In the genomic region with DNA sequence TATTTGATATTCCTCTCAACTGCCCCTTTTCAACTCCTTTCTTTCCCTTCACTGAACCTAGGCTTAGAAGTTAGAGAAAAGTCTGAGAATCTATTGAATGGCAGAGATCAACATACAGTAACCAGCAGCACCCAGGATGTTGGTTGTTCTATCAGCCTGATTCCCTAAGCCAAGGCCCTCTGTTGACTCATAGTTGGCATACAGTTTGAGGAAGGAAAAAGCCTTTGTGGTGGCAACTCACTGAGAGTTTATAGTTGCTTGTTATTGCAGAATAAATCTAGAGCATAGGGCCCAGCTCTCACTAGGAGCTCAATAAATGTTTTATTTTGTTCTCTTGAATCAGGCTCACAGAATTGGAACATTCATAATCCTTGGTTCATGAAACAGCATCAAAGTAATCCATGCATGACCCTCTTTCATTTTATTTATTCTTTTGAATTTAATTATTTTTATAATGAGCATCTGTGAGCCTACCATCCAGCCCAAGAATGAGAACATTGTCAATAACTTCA, we compare ENCODE assay signal across 11 cellular contexts.
DNase-seq lines count a peak whose midpoint lies in the region; ATAC-seq and TF ChIP-seq lines count a peak whose summit lies in the region.
"Had no signal": no experiment of that assay in that cellular context is flagged by ENCODE, and none has a peak within 500 bp of the region (broad histone marks: within the 10 kb centered on the region; RNA-seq: fewer than 3 reads in every experiment).

No MANE protein-coding gene starts in this region.

- TF ChIP-seq EP300 in suprapubic skin (IDR thresholded peaks at IDR 0.05) = no peak

- DNase-seq in HCEC 1CT = peak; percentile 44
- DNase-seq in NOMO-1 treated with DMSO at 0.1 percent for 48 hours (lab: John Stamatoyannopoulos, UW; ENCODE audit: unreplicated experiment) = peak; percentile 77
- DNase-seq in epithelial cell of prostate (ENCODE audit: low read depth, low spot score) = peak; percentile 69
- DNase-seq in pons (ENCODE audit: low spot score) = peak; percentile 79
- no peak for DNase-seq in tibial artery
- DNase-seq in suprapubic skin (ENCODE audit: low spot score in 2 of 2) = no peak
- no peak for DNase-seq in GM20000 (ENCODE audit: low spot score)
- DNase-seq: activated CD8-positive, alpha-beta T cell treated with anti-CD3 and anti-CD28 coated beads, Interleukin-2, amount 10 ng/mL, durations not matched to agents 7 days and 5 days; kidney had no signal

- peak overlapping the region; percentile 75 for H3K27ac ChIP-seq in epithelial cell of prostate
- no peak overlapping the region for H3K27ac ChIP-seq in tibial artery
- no peak overlapping the region for H3K27ac ChIP-seq in suprapubic skin
- H3K27ac ChIP-seq: upper lobe of left lung had no signal

- H3K27me3 ChIP-seq in tibial artery = no peaks in the 10 kb centered on the region
- H3K27me3 ChIP-seq in suprapubic skin = no peaks in the 10 kb centered on the region
- H3K27me3 ChIP-seq: upper lobe of left lung had no signal

- H3K36me3 ChIP-seq in tibial artery (no peaks in the 10 kb centered on the region), suprapubic skin (no peaks in the 10 kb centered on the region)
- H3K36me3 ChIP-seq: upper lobe of left lung had no signal

- no peak for ATAC-seq in GM18505 (IDR thresholded peaks at IDR 0.05; ENCODE audit: unreplicated experiment)
- ATAC-seq: activated CD8-positive, alpha-beta T cell treated with anti-CD3 and anti-CD28 coated beads, Interleukin-2, amount 10 ng/mL, durations not matched to agents 7 days and 5 days had no signal

- H3K4me3 ChIP-seq in tibial artery (no peak overlapping the region), suprapubic skin (no peak overlapping the region)
- H3K4me3 ChIP-seq: upper lobe of left lung had no signal

- TF ChIP-seq CTCF in tibial artery (IDR thresholded peaks at IDR 0.05) = no peak
- no peak for TF ChIP-seq CTCF in suprapubic skin (IDR thresholded peaks at IDR 0.05)
- no peak for TF ChIP-seq CTCF in GM20000 (IDR thresholded peaks at IDR 0.05; ENCODE audit: extremely low read depth, missing control alignments)

- no peaks in the 10 kb centered on the region for H3K9me3 ChIP-seq in tibial artery
- no peaks in the 10 kb centered on the region for H3K9me3 ChIP-seq in suprapubic skin
- H3K9me3 ChIP-seq: upper lobe of left lung had no signal

- intact Hi-C loops in tibial artery (cut with DNase I; ENCODE audit: low total_unique reads) = no loop called here

- no peaks in the 10 kb centered on the region for H3K4me1 ChIP-seq in tibial artery
- H3K4me1 ChIP-seq in suprapubic skin = no peaks in the 10 kb centered on the region

- TF ChIP-seq POLR2A in suprapubic skin (IDR thresholded peaks at IDR 0.05) = no peak
- no peak for TF ChIP-seq POLR2A in GM18505 (IDR thresholded peaks at IDR 0.05; ENCODE audit: borderline replicate concordance, extremely low read depth, insufficient read depth, insufficient read length)

Comparison
In these comparisons a context has a peak if more than half of its experiments do, and no peak if none do; other contexts are left out.
1. DNase-seq: peak in HCEC 1CT (single experiment), NOMO-1 treated with DMSO at 0.1 percent for 48 hours (single experiment), epithelial cell of prostate (single experiment) and pons (single experiment); none in tibial artery (0 of 2), suprapubic skin (0 of 2) and GM20000 (single experiment).